In the genomic region with DNA sequence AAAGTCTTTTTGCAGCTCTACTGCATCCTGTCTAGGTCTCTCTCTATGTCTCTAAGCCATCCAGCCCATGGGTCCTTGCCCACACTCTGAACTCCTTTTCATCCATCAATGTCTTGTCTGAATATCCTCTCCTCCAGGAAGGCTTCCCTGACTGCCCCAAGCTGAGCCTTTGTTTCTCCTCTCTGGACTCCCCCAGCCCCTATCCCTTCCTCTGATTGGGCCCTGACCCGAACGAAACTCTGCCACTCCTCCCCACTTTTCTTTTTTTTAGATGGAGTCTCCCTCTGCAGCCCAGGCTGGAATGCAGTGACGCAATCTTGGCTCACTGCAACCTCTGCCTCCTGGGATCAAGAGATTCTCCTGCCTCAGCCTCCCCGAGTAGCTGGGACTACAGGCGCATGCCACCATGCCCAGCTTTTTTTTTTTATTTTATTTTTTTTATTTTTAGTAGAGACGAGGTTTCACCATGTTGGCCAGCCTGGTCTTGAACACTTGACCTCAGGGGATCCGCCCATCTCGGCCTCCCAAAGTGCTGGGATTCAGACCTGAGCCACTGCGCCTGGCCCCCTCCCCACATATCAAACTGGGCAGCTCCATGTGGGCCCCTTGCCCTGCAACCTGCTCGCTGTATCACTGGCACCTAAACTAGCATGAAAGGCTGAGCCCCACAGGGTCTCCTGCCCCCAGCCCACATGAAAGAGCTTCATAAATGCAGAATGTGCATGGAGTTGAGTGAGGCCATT, we compare ENCODE assay signal across 15 cellular contexts. TPM values are rescaled to one million over a fixed set of nuclear protein-coding genes. Genes with fewer than 3 reads are reported as not detected.
DNase-seq lines count a peak whose midpoint lies in the region; ATAC-seq, FAIRE-seq and TF ChIP-seq lines count a peak whose summit lies in the region.
"Had no signal": no experiment of that assay in that cellular context is flagged by ENCODE, and none has a peak within 500 bp of the region (broad histone marks: within the 10 kb centered on the region; RNA-seq: fewer than 3 reads in every experiment).

No MANE protein-coding gene starts in this region.

- H4K20me1 ChIP-seq in HepG2 (ENCODE audit: insufficient read depth, low read length): peaks cover 4% of the 10 kb centered on the region; the same call in 1 of the 2 replicates
- H4K20me1 ChIP-seq in astrocyte (ENCODE audit: insufficient read depth, low read length): no peaks in the 10 kb centered on the region

- in situ Hi-C loops in HepG2 (cut with HindIII; ENCODE audit: extremely low pct_ligation_motif_present, low pct_unique_long_range_greater_than_20kb): no loop called here

- no peak overlapping the region for H2AK5ac ChIP-seq in mesendoderm (ENCODE audit: low read length)

- peaks cover 2% of the 10 kb centered on the region for H3K4me1 Mint-ChIP-seq in astrocyte (ENCODE audit: low read depth, unreplicated experiment)
- H3K4me1 Mint-ChIP-seq in naive B cell: peaks cover 9 to 24% (median 12%) of the 10 kb centered on the region in 3 donors

- no peak overlapping the region for H3K4ac ChIP-seq in mesendoderm (ENCODE audit: low read depth, low read length)

- H3K9me3 ChIP-seq in HepG2 (ENCODE audit: low read length): no peaks in the 10 kb centered on the region
- no peaks in the 10 kb centered on the region for H3K9me3 ChIP-seq in right lobe of liver
- no peaks in the 10 kb centered on the region for H3K9me3 ChIP-seq in astrocyte (ENCODE audit: insufficient read depth, low read depth, low read length)
- H3K9me3 ChIP-seq: esophagus muscularis mucosa, heart right ventricle, left lung, neutrophil, sigmoid colon had no signal

- H2AFZ ChIP-seq in HepG2 (ENCODE audit: low read length) (no peak overlapping the region), astrocyte (ENCODE audit: low read depth, low read length) (no peak overlapping the region)

- no peak overlapping the region for H2BK5ac ChIP-seq in mesendoderm (ENCODE audit: low read length)

- TF ChIP-seq EP300 in HepG2 (IDR thresholded peaks at IDR 0.05; ENCODE audit: low read depth in 2 of 2, low read length in 2 of 2) (no peak), HepG2 (CRISPR knock-in tag; IDR thresholded peaks at IDR 0.05; ENCODE audit: borderline replicate concordance) (no peak)

- TF ChIP-seq CTCF in HepG2 (CRISPR knock-in tag; IDR thresholded peaks at IDR 0.05) (no peak), right lobe of liver (IDR thresholded peaks at IDR 0.05) (no peak), astrocyte (IDR thresholded peaks at IDR 0.05; ENCODE audit: insufficient read depth, low read depth, low read length) (no peak)

- H4K5ac ChIP-seq in mesendoderm (ENCODE audit: low read length): no peak overlapping the region

- H3K4me3 Mint-ChIP-seq in astrocyte (ENCODE audit: unreplicated experiment) (peak overlapping the region; percentile 70), naive B cell (peak overlapping the region; percentile 3 to 79 (median 50))

- H3K36me3 ChIP-seq in HepG2 (replicated peaks in 1 of 2; ENCODE audit: control insufficient read depth in 1 of 2, insufficient read depth in 2 of 2, low read length in 2 of 2): no peaks in the 10 kb centered on the region
- H3K36me3 ChIP-seq in right lobe of liver: no peaks in the 10 kb centered on the region
- no peaks in the 10 kb centered on the region for H3K36me3 ChIP-seq in astrocyte (ENCODE audit: insufficient read depth, low read length)
- no peaks in the 10 kb centered on the region for H3K36me3 ChIP-seq in mesendoderm (ENCODE audit: control insufficient read depth, insufficient read depth, low read length)
- H3K36me3 ChIP-seq: esophagus muscularis mucosa, heart right ventricle, left lung, neutrophil, sigmoid colon had no signal

- no peak overlapping the region for H3K18ac ChIP-seq in mesendoderm (ENCODE audit: low read length)

- TF ChIP-seq RAD21 in HepG2 (CRISPR knock-in tag; IDR thresholded peaks at IDR 0.05): no peak

- H3K23ac ChIP-seq in mesendoderm (ENCODE audit: low read length): no peak overlapping the region

- H3K27ac ChIP-seq in HepG2 (ENCODE audit: extremely low read length, insufficient read depth, low read length) (no peak overlapping the region), right lobe of liver (no peak overlapping the region), astrocyte (ENCODE audit: low read depth, low read length) (no peak overlapping the region), mesendoderm (ENCODE audit: low read depth, low read length) (no peak overlapping the region)
- H3K27ac ChIP-seq: esophagus muscularis mucosa, heart right ventricle, left lung, neutrophil, sigmoid colon had no signal

- BruUV-seq in HepG2 (replicated peaks; lab: Mats Ljungman, UMichigan): no TSS peak

- no peak overlapping the region for H3K4me2 ChIP-seq in HepG2 (ENCODE audit: low read depth, low read length)
- peak overlapping the region; percentile 90 for H3K4me2 ChIP-seq in astrocyte (ENCODE audit: low read length)
- no peak overlapping the region for H3K4me2 ChIP-seq in mesendoderm (ENCODE audit: low read length)

- H3K9me3 Mint-ChIP-seq in astrocyte (ENCODE audit: unreplicated experiment): peaks cover 2% of the 10 kb centered on the region
- H3K9me3 Mint-ChIP-seq in naive B cell: peaks cover 0 to 8% (median 2%) of the 10 kb centered on the region in 7 donors

- H3K36me3 Mint-ChIP-seq in astrocyte (ENCODE audit: low read depth, unreplicated experiment) (no peaks in the 10 kb centered on the region), naive B cell (peaks cover 0 to 13% of the 10 kb centered on the region in 2 donors)

- H3K9ac ChIP-seq in HepG2 (ENCODE audit: insufficient read depth, low read depth, low read length) (no peak overlapping the region), astrocyte (ENCODE audit: low read length) (no peak overlapping the region), mesendoderm (ENCODE audit: low read length) (no peak overlapping the region)

- no peaks in the 10 kb centered on the region for H3K79me1 ChIP-seq in mesendoderm (ENCODE audit: low read length)

- FAIRE-seq in HepG2 (lab: Jason Lieb, UNC): no peak
- no peak for FAIRE-seq in astrocyte (lab: Jason Lieb, UNC)

- H3K27me3 Mint-ChIP-seq in astrocyte (ENCODE audit: low read depth, unreplicated experiment) (peaks cover 21% of the 10 kb centered on the region), naive B cell (peaks cover 36 to 79% (median 63%) of the 10 kb centered on the region in 3 donors)

- CTCF ChIA-PET in HepG2 (lab: Yijun Ruan, JAX; ENCODE audit: low intra/inter-chr PET ratio, low total read pairs): no interaction called here

- TF ChIP-seq POLR2A in HepG2 (IDR thresholded peaks at IDR 0.05; ENCODE audit: insufficient read depth in 1 of 2, low read depth in 2 of 2, low read length in 2 of 2): no peak
- TF ChIP-seq POLR2A in right lobe of liver (IDR thresholded peaks at IDR 0.05): no peak
- no peak for TF ChIP-seq POLR2A in erythroblast (IDR thresholded peaks at IDR 0.05; ENCODE audit: low read length)

- no peak overlapping the region for H2BK15ac ChIP-seq in mesendoderm (replicated peaks; ENCODE audit: low read depth)

- intact Hi-C loops in HepG2 (cut with micrococcal nuclease; ENCODE audit: unreplicated experiment): no loop called here
- intact Hi-C loops in right lobe of liver (cut with DNase I): no loop called here
- intact Hi-C loops in sciatic nerve (cut with DNase I): no loop called here

- H3K4me3 ChIP-seq in HepG2 (replicated peaks in 1 of 3; ENCODE audit: insufficient read depth in 1 of 3, low read depth in 2 of 3, low read length in 3 of 3) (no peak overlapping the region), right lobe of liver (no peak overlapping the region), astrocyte (ENCODE audit: insufficient read depth, low read depth, low read length) (no peak overlapping the region), mesendoderm (ENCODE audit: low read length) (no peak overlapping the region)
- H3K4me3 ChIP-seq: esophagus muscularis mucosa, left lung, sigmoid colon had no signal

- H3K4me1 ChIP-seq in HepG2 (ENCODE audit: insufficient read depth, low read length) (no peaks in the 10 kb centered on the region), right lobe of liver (no peaks in the 10 kb centered on the region), astrocyte (ENCODE audit: insufficient read depth, low read length) (peaks cover 8% of the 10 kb centered on the region), mesendoderm (ENCODE audit: control insufficient read depth, low read depth, low read length) (no peaks in the 10 kb centered on the region)

- ATAC-seq in HepG2 (no peak), right lobe of liver (no peak), naive B cell (ENCODE audit: low read depth in 2 of 2) (no peak), sciatic nerve (no peak)

- no peaks in the 10 kb centered on the region for H3K79me2 ChIP-seq in HepG2 (ENCODE audit: insufficient read depth, low read length)
- H3K79me2 ChIP-seq in astrocyte (ENCODE audit: insufficient read depth, low read length): no peaks in the 10 kb centered on the region
- H3K79me2 ChIP-seq in mesendoderm (ENCODE audit: control insufficient read depth, insufficient read depth, low read length): peaks cover 5% of the 10 kb centered on the region

- DNase-seq in HepG2 (ENCODE audit: low spot score): no peak
- DNase-seq in right lobe of liver: no peak
- DNase-seq in astrocyte (ENCODE audit: low read depth): no peak
- DNase-seq in naive B cell: no peak
- DNase-seq in erythroblast (lab: John Stamatoyannopoulos, UW): no peak
- no peak for DNase-seq in sciatic nerve (ENCODE audit: low spot score)
- DNase-seq in mesendoderm: no peak
- DNase-seq in T-helper 9 cell: no peak
- DNase-seq: activated CD4-positive, alpha-beta T cell treated with anti-CD3 and anti-CD28 coated beads for 4 hours; HCEC 1CT; sigmoid colon had no signal

- no peak overlapping the region for H4K8ac ChIP-seq in mesendoderm (ENCODE audit: low read depth, low read length)

- 49% methylated on average over 10 of the region's 10 CpGs for WGBS in HepG2 (ENCODE audit: low lambda C conversion rate)
- 37% methylated on average over 9 of the region's 10 CpGs for WGBS in right lobe of liver (ENCODE audit: insufficient coverage, low coverage, low lambda C conversion rate, missing lambda C conversion rate)
- no CpG with 5 or more reads among the region's 10 CpGs for WGBS in mesendoderm (ENCODE audit: extremely low coverage, insufficient coverage, low lambda C conversion rate)

- POLR2A ChIA-PET in HepG2 (lab: Yijun Ruan, JAX): no interaction called here

- H3K27me3 ChIP-seq in HepG2 (ENCODE audit: control insufficient read depth in 1 of 2, insufficient read depth in 2 of 2, low read length in 2 of 2) (peaks cover 0 to 18% of the 10 kb centered on the region in 2 experiments; a peak in 4 of 5 replicates), right lobe of liver (peaks cover 0 to 11% of the 10 kb centered on the region in 2 donors), astrocyte (ENCODE audit: insufficient read depth, low read length) (peaks cover 3% of the 10 kb centered on the region), mesendoderm (ENCODE audit: insufficient read depth, low read length, poor library complexity) (no peaks in the 10 kb centered on the region)

- H3K27ac Mint-ChIP-seq in astrocyte (ENCODE audit: unreplicated experiment): no peak overlapping the region
- peak overlapping the region in 4 of 6 donors; percentile 1 to 80 (median 66) for H3K27ac Mint-ChIP-seq in naive B cell

- H3K56ac ChIP-seq in mesendoderm (ENCODE audit: low read length): no peak overlapping the region

- no peak overlapping the region for H2BK120ac ChIP-seq in mesendoderm (ENCODE audit: low read depth, low read length)

RNA-seq across cellular contexts. Expression of a gene that starts 0.9 kb away (rescaled TPM):
- total RNA-seq in HepG2 (2016; rRNA removed; fragmentation: Illumina TruSeq; extraction: Trizol) (0.07 and 0.11 TPM in 2 replicates), right lobe of liver (under 1 TPM in 1 of 6 experiments, not detected in 5; 0.02 TPM), astrocyte (1.2 and 1.4 TPM in 2 replicates), sciatic nerve (0.13 TPM)
- not detected in 2 replicates for total RNA-seq in HepG2 (2016; cell fraction: cytosol; rRNA removed; fragmentation: Illumina TruSeq; extraction: Trizol; ENCODE audit: low read depth)
- 0.09 TPM in 2 replicates for total RNA-seq in HepG2 (2016; cell fraction: insoluble cytoplasmic fraction; rRNA removed; fragmentation: Illumina TruSeq; extraction: Trizol)
- 0.03 and 0.06 TPM in 2 replicates for total RNA-seq in HepG2 (2016; cell fraction: membrane; rRNA removed; fragmentation: Illumina TruSeq; extraction: Trizol)
- total RNA-seq in HepG2 (2016; cell fraction: nucleus; rRNA removed; fragmentation: Illumina TruSeq; extraction: Trizol): 0.09 and 0.16 TPM in 2 replicates
- polyA plus RNA-seq in HepG2 (2011; rRNA removed) (0.34 and 0.45 TPM in 2 replicates), naive B cell (ENCODE audit: low read depth in 6 of 6) (not detected)
- polyA plus RNA-seq in HepG2 (2011; cell fraction: cytosol; rRNA removed): 0.09 and 0.10 TPM in 2 replicates
- polyA plus RNA-seq in HepG2 (2011; cell fraction: nucleus; rRNA removed): 1.7 and 2.0 TPM in 2 replicates
- 0.17 and 0.20 TPM in 2 replicates for polyA plus RNA-seq in HepG2 (2012)
- not detected in 2 replicates for polyA plus RNA-seq in HepG2 (2016; cell fraction: cytosol; fragmentation: Illumina TruSeq; extraction: Trizol; ENCODE audit: low read depth)
- 0.05 and 0.14 TPM in 2 replicates for polyA plus RNA-seq in HepG2 (2016; cell fraction: insoluble cytoplasmic fraction; fragmentation: Illumina TruSeq; extraction: Trizol; ENCODE audit: low read depth)
- 0.02 TPM in 1 of 2 replicates, not detected in the other for polyA plus RNA-seq in HepG2 (2016; cell fraction: membrane; fragmentation: Illumina TruSeq; extraction: Trizol; ENCODE audit: low read depth)
- polyA plus RNA-seq in HepG2 (2016; cell fraction: nucleus; fragmentation: Illumina TruSeq; extraction: Trizol; ENCODE audit: insufficient read depth, low read depth): 0.40 and 0.84 TPM in 2 replicates
- 0.24 and 0.63 TPM in 2 replicates for polyA minus RNA-seq in HepG2 (2011; rRNA and poly(A)+ RNA removed; ENCODE audit: low replicate concordance)
- 0.18 and 0.30 TPM in 2 replicates for polyA minus RNA-seq in HepG2 (2011; cell fraction: cytosol; rRNA and poly(A)+ RNA removed)
- 0.62 and 1.2 TPM in 2 replicates for polyA minus RNA-seq in HepG2 (2011; cell fraction: nucleus; rRNA and poly(A)+ RNA removed)
- polyA plus RNA-seq in mesendoderm (2013, experiment 1 of 2): 11.5 TPM
- 11.3 TPM for polyA plus RNA-seq in mesendoderm (2013, experiment 2 of 2)

RNA-seq across cellular contexts. Expression of a gene that starts 30.3 kb away (rescaled TPM):
- total RNA-seq in HepG2 (2016; rRNA removed; fragmentation: Illumina TruSeq; extraction: Trizol) (3.8 and 12.2 TPM in 2 replicates), right lobe of liver (10 to 100 TPM; 11.1 to 31.3 (median 14.9) TPM), astrocyte (72.3 and 82.2 TPM in 2 replicates), sciatic nerve (55.8 TPM)
- 2.4 and 2.8 TPM in 2 replicates for total RNA-seq in HepG2 (2016; cell fraction: cytosol; rRNA removed; fragmentation: Illumina TruSeq; extraction: Trizol; ENCODE audit: low read depth)
- total RNA-seq in HepG2 (2016; cell fraction: insoluble cytoplasmic fraction; rRNA removed; fragmentation: Illumina TruSeq; extraction: Trizol): 6.4 and 9.5 TPM in 2 replicates
- 6.3 and 6.5 TPM in 2 replicates for total RNA-seq in HepG2 (2016; cell fraction: membrane; rRNA removed; fragmentation: Illumina TruSeq; extraction: Trizol)
- 6.7 and 10.0 TPM in 2 replicates for total RNA-seq in HepG2 (2016; cell fraction: nucleus; rRNA removed; fragmentation: Illumina TruSeq; extraction: Trizol)
- polyA plus RNA-seq in HepG2 (2011; rRNA removed) (7.3 and 8.2 TPM in 2 replicates), naive B cell (ENCODE audit: low read depth in 6 of 6) (10 to 100 TPM; 22.4 to 44.0 (median 26.0) TPM)
- polyA plus RNA-seq in HepG2 (2011; cell fraction: cytosol; rRNA removed): 3.3 and 5.6 TPM in 2 replicates
- 34.8 and 36.5 TPM in 2 replicates for polyA plus RNA-seq in HepG2 (2011; cell fraction: nucleus; rRNA removed)
- 18.2 and 28.7 TPM in 2 replicates for polyA plus RNA-seq in HepG2 (2012)
- 1.0 and 1.3 TPM in 2 replicates for polyA plus RNA-seq in HepG2 (2016; cell fraction: cytosol; fragmentation: Illumina TruSeq; extraction: Trizol; ENCODE audit: low read depth)
- 8.8 and 13.1 TPM in 2 replicates for polyA plus RNA-seq in HepG2 (2016; cell fraction: insoluble cytoplasmic fraction; fragmentation: Illumina TruSeq; extraction: Trizol; ENCODE audit: low read depth)
- 2.1 and 3.2 TPM in 2 replicates for polyA plus RNA-seq in HepG2 (2016; cell fraction: membrane; fragmentation: Illumina TruSeq; extraction: Trizol; ENCODE audit: low read depth)
- polyA plus RNA-seq in HepG2 (2016; cell fraction: nucleus; fragmentation: Illumina TruSeq; extraction: Trizol; ENCODE audit: insufficient read depth, low read depth): 15.3 and 23.8 TPM in 2 replicates
- polyA minus RNA-seq in HepG2 (2011; rRNA and poly(A)+ RNA removed; ENCODE audit: low replicate concordance): 37.6 and 52.5 TPM in 2 replicates
- 19.4 and 24.6 TPM in 2 replicates for polyA minus RNA-seq in HepG2 (2011; cell fraction: cytosol; rRNA and poly(A)+ RNA removed)
- 10.9 and 11.4 TPM in 2 replicates for polyA minus RNA-seq in HepG2 (2011; cell fraction: nucleus; rRNA and poly(A)+ RNA removed)
- polyA plus RNA-seq in mesendoderm (2013, experiment 1 of 2): 51.4 TPM
- polyA plus RNA-seq in mesendoderm (2013, experiment 2 of 2): 54.7 TPM
